In genomic region chr1:45205910-45206721, GRCh38 we compare ENCODE assay signal across 8 cellular contexts. TPM values are rescaled to one million over a fixed set of nuclear protein-coding genes. Genes with fewer than 3 reads are reported as not detected.
A peak's percentile ranks its signal among the peaks of the same experiment; 100 is the strongest.
DNase-seq lines count a peak whose midpoint lies in the region; ATAC-seq and TF ChIP-seq lines count a peak whose summit lies in the region.

Gene ZSWIM5, minus strand, starts transcription at chr1:45206605. Its CDS starts 255 bp downstream, at chr1:45206350.

- TF ChIP-seq POLR2A in vagina (IDR thresholded peaks at IDR 0.05): no peak

- peak; percentile 70 for ATAC-seq in GM19452 (IDR thresholded peaks at IDR 0.05; ENCODE audit: unreplicated experiment)

- TF ChIP-seq CTCF in C4-2B (conservative IDR thresholded peaks at IDR 0.05): no peak
- no peak for TF ChIP-seq CTCF in astrocyte of the cerebellum (IDR thresholded peaks at IDR 0.05; ENCODE audit: low read depth, low read length, missing control alignments)
- no peak for TF ChIP-seq CTCF in vagina (IDR thresholded peaks at IDR 0.05)

- H3K9me2 ChIP-seq in Karpas-422 (replicated peaks; ENCODE audit: insufficient read depth, low read length): no peaks in the 10 kb centered on the region

- H3K9me3 ChIP-seq in Karpas-422 (ENCODE audit: low read length) (no peaks in the 10 kb centered on the region), vagina (no peaks in the 10 kb centered on the region)

- DNase-seq in Karpas-422: no peak
- DNase-seq in T-helper 2 cell: peak; percentile 32 to 78 (median 50)
- no peak for DNase-seq in astrocyte of the cerebellum (ENCODE audit: low read depth)
- peak; percentile 72 to 74 for DNase-seq in hippocampal formation (lab: John Stamatoyannopoulos, UW)
- no peak for DNase-seq in vagina (ENCODE audit: extremely low spot score in 2 of 2)

- no peak within 1 kb of the TSS for H2AFZ ChIP-seq in Karpas-422 (ENCODE audit: low read length)

- intact Hi-C loops in vagina (cut with DNase I): no loop called here

- in situ Hi-C loops in astrocyte of the cerebellum (cut with HindIII; ENCODE audit: low sequenced_read_pairs): no loop called here

- H3K27me3 ChIP-seq in Karpas-422 (ENCODE audit: low read length): no peaks in the 10 kb centered on the region
- no peaks in the 10 kb centered on the region for H3K27me3 ChIP-seq in rectal smooth muscle tissue (ENCODE audit: control insufficient read depth, insufficient read depth, low read length)
- no peaks in the 10 kb centered on the region for H3K27me3 ChIP-seq in vagina

- H3K36me3 ChIP-seq in Karpas-422 (ENCODE audit: insufficient read depth, low read length): no peaks in the 10 kb centered on the region
- H3K36me3 ChIP-seq in rectal smooth muscle tissue (ENCODE audit: control insufficient read depth, insufficient read depth, low read length): no peaks in the 10 kb centered on the region
- H3K36me3 ChIP-seq in vagina: no peaks in the 10 kb centered on the region

- H3K4me2 ChIP-seq in Karpas-422 (ENCODE audit: low read depth, low read length, poor library complexity, severe bottlenecking): peak within 1 kb of the TSS; percentile 67

- H3K79me2 ChIP-seq in Karpas-422 (ENCODE audit: low read length): no peaks in the 10 kb centered on the region

- H3K27ac ChIP-seq in C4-2B (peak within 1 kb of the TSS; percentile 76), Karpas-422 (ENCODE audit: low read length) (no peak within 1 kb of the TSS), rectal smooth muscle tissue (ENCODE audit: low read depth, low read length) (peak within 1 kb of the TSS; percentile 73), vagina (peak within 1 kb of the TSS; percentile 89)

- peak within 1 kb of the TSS; percentile 43 for H3K9ac ChIP-seq in Karpas-422 (ENCODE audit: low read length)
- peak within 1 kb of the TSS; percentile 1 for H3K9ac ChIP-seq in rectal smooth muscle tissue (ENCODE audit: low read length)

- H3K4me1 ChIP-seq in Karpas-422 (ENCODE audit: low read length): peaks cover 2% of the 10 kb centered on the region; the same call in 1 of the 2 replicates
- H3K4me1 ChIP-seq in rectal smooth muscle tissue (ENCODE audit: control insufficient read depth, insufficient read depth, low read length): no peaks in the 10 kb centered on the region
- H3K4me1 ChIP-seq in vagina: peaks cover 20% of the 10 kb centered on the region

- H4K20me1 ChIP-seq in Karpas-422 (ENCODE audit: insufficient read depth, low read depth, low read length): no peaks in the 10 kb centered on the region

- peak within 1 kb of the TSS; percentile 64; the same call in 1 of the 2 replicates for H3K4me3 ChIP-seq in Karpas-422 (ENCODE audit: low read length)
- H3K4me3 ChIP-seq in astrocyte of the cerebellum (ENCODE audit: low read depth, low read length): peak within 1 kb of the TSS; percentile 65
- peak within 1 kb of the TSS; percentile 81 for H3K4me3 ChIP-seq in rectal smooth muscle tissue (ENCODE audit: low read length)
- H3K4me3 ChIP-seq in vagina: peak within 1 kb of the TSS; percentile 88 to 92

RNA-seq across cellular contexts. Expression of gene ZSWIM5, which starts in this region (rescaled TPM):
- total RNA-seq in Karpas-422 (2014; rRNA removed; shearing (Covaris generic); ENCODE audit: low replicate concordance): 0.04 TPM in 2 replicates
- 2.7 TPM for total RNA-seq in vagina

Comparison
In these comparisons a context has a peak if more than half of its experiments do, and no peak if none do; other contexts are left out.
1. DNase-seq: peak in T-helper 2 cell (5 of 5) and hippocampal formation (2 of 2); none in Karpas-422 (single experiment), astrocyte of the cerebellum (single experiment) and vagina (0 of 2).
2. Peak in every context shown above with its lines, with median percentiles within 50 percentile points of each other: H3K4me3 ChIP-seq.